In the genomic region with DNA sequence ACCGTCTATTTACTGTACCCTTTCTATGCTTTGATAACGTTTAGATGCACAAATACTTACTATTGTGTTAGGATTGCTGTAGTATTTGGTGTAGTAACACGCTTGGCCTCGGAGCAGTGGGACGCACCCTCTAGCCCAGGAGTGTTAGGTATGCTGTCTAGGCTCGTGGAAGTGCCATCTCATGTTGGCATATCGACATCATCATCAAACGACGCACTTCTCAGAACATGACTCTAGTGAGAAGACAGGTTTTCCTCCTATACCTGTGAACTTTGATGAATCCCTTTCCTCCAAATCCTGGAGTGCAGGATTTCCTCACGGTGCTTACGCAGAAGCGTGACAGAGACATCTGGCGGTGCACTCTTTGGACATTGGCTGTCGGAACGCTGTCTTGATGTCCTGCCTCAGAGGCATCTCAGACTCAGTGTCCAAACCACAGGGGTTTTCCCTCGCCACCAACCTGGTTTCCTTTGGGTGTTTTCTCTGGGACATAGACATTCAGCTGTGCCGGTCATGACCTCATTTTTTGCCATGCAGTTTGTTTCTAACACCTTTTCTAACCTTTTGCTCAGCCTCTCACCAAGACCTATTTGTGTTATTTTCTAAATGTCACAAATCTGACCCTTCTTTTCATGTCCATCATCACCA, we compare ENCODE assay signal across 19 cellular contexts. TPM values are rescaled to one million over a fixed set of nuclear protein-coding genes. Genes with fewer than 3 reads are reported as not detected.
"Had no signal": no experiment of that assay in that cellular context is flagged by ENCODE, and none has a peak within 500 bp of the region (broad histone marks: within the 10 kb centered on the region; RNA-seq: fewer than 3 reads in every experiment).

No MANE protein-coding gene starts in this region.

- H3K4me3 Mint-ChIP-seq: activated B cell treated with CpG ODN at 0.5 μM for 24 hours, T-cell had no signal

- FAIRE-seq: small intestine had no signal

- H3K4me3 ChIP-seq: right atrium auricular region, SK-N-MC, tibial nerve, vagina had no signal

- H3K27me3 Mint-ChIP-seq: activated B cell treated with CpG ODN at 0.5 μM for 24 hours, T-cell had no signal

- DNase-seq: activated B cell treated with CpG ODN at 0.5 μM for 24 hours; activated CD4-positive, alpha-beta T cell treated with anti-CD3 and anti-CD28 coated beads, Interleukin-2, amount 50 U/mL, for 48 hours; activated gamma-delta T cell treated with Interleukin-2 at 50 U/mL for 16 hours; central memory CD4-positive, alpha-beta T cell; cortex of kidney; hippocampal formation; kidney glomerular epithelial cell; mesendoderm; small intestine; T-cell had no signal

- H3K9me3 Mint-ChIP-seq: activated B cell treated with CpG ODN at 0.5 μM for 24 hours, T-cell had no signal

- H3K27ac Mint-ChIP-seq: activated B cell treated with CpG ODN at 0.5 μM for 24 hours, T-cell had no signal

- H3K27me3 ChIP-seq: neutrophil, right atrium auricular region, tibial nerve, vagina had no signal

- ATAC-seq: esophagus mucosa, T-cell had no signal

RNA-seq across cellular contexts. Expression of gene KCNA7, which starts 19.0 kb away (rescaled TPM):
- total RNA-seq: activated B cell treated with CpG ODN at 0.5 μM for 24 hours, esophagus mucosa, liver, subcutaneous adipose tissue, T-cell, tibial nerve, vagina had no signal

RNA-seq across cellular contexts. Expression of gene NTF4, which starts 26.9 kb away (rescaled TPM):
- total RNA-seq: activated B cell treated with CpG ODN at 0.5 μM for 24 hours, glomerular endothelial cell, liver, right atrium auricular region, subcutaneous adipose tissue, T-cell, tibial nerve had no signal

RNA-seq across cellular contexts. Expression of gene C19orf73, which starts 27.4 kb away (rescaled TPM):
- total RNA-seq: vagina had no signal
